In genomic region chr20:32509639-32510066, GRCh38 we compare ENCODE assay signal across 8 cellular contexts.
DNase-seq lines count a peak whose midpoint lies in the region; ATAC-seq and FAIRE-seq lines count a peak whose summit lies in the region.

No MANE protein-coding gene starts in this region.

- H3K4me3 ChIP-seq in small intestine (ENCODE audit: low read depth in 1 of 2, low read length in 2 of 2) = no peak overlapping the region

- H3K36me3 Mint-ChIP-seq in activated T-helper 17 cell treated with anti-CD3 and anti-CD28 coated beads, Interleukin-2, amount 50 U/mL, for 72 hours (ENCODE audit: low read depth) = peaks cover 52% of the 10 kb centered on the region
- peaks cover 0 to 51% (median 32%) of the 10 kb centered on the region in 3 donors for H3K36me3 Mint-ChIP-seq in naive thymus-derived CD8-positive, alpha-beta T cell

- H3K9me3 ChIP-seq in small intestine (ENCODE audit: control insufficient read depth, low read depth) = no peaks in the 10 kb centered on the region

- H3K36me3 ChIP-seq in small intestine (ENCODE audit: control insufficient read depth in 2 of 2, insufficient read depth in 2 of 2, low read length in 2 of 2) = no peaks in the 10 kb centered on the region

- H3K27ac Mint-ChIP-seq in activated T-helper 17 cell treated with anti-CD3 and anti-CD28 coated beads, Interleukin-2, amount 50 U/mL, for 72 hours = peak overlapping the region; percentile 85
- peak overlapping the region; percentile 94 to 98 (median 97) for H3K27ac Mint-ChIP-seq in naive thymus-derived CD8-positive, alpha-beta T cell

- peak overlapping the region; percentile 74 for H3K4me3 Mint-ChIP-seq in activated T-helper 17 cell treated with anti-CD3 and anti-CD28 coated beads, Interleukin-2, amount 50 U/mL, for 72 hours
- peak overlapping the region; percentile 77 to 94 (median 87) for H3K4me3 Mint-ChIP-seq in naive thymus-derived CD8-positive, alpha-beta T cell

- H3K27me3 ChIP-seq in small intestine (ENCODE audit: control insufficient read depth in 2 of 2, insufficient read depth in 2 of 2, low read length in 2 of 2) = no peaks in the 10 kb centered on the region

- H3K4me1 ChIP-seq in small intestine (ENCODE audit: control insufficient read depth in 2 of 2, insufficient read depth in 1 of 2, low read depth in 1 of 2, low read length in 1 of 2) = no peaks in the 10 kb centered on the region

- peaks cover 48% of the 10 kb centered on the region for H3K4me1 Mint-ChIP-seq in activated T-helper 17 cell treated with anti-CD3 and anti-CD28 coated beads, Interleukin-2, amount 50 U/mL, for 72 hours
- H3K4me1 Mint-ChIP-seq in naive thymus-derived CD8-positive, alpha-beta T cell = peaks cover 45 to 94% (median 86%) of the 10 kb centered on the region in 4 donors

- no peak overlapping the region for H3K27ac ChIP-seq in small intestine (ENCODE audit: low read depth in 1 of 2, low read length in 1 of 2)

- H3K27me3 Mint-ChIP-seq in activated T-helper 17 cell treated with anti-CD3 and anti-CD28 coated beads, Interleukin-2, amount 50 U/mL, for 72 hours = no peaks in the 10 kb centered on the region
- H3K27me3 Mint-ChIP-seq in naive thymus-derived CD8-positive, alpha-beta T cell = no peaks in the 10 kb centered on the region

- 63 to 79% (median 77%) methylated on average over 10 of the region's 10 CpGs for WGBS in small intestine, 3 donors

- H3K9me3 Mint-ChIP-seq in activated T-helper 17 cell treated with anti-CD3 and anti-CD28 coated beads, Interleukin-2, amount 50 U/mL, for 72 hours = no peaks in the 10 kb centered on the region
- H3K9me3 Mint-ChIP-seq in naive thymus-derived CD8-positive, alpha-beta T cell = no peaks in the 10 kb centered on the region

- FAIRE-seq in small intestine (lab: Jason Lieb, UNC) = no peak

- POLR2A ChIA-PET in naive thymus-derived CD8-positive, alpha-beta T cell (lab: Charles Lee) = interaction anchor here (0.6 to 24.1 kb wide), 15 partner anchors 11 to 319 kb away, joined by 3 to 883 read pairs (median 5); partner anchors contain the start of gene ASXL1

- peak; percentile 85 for DNase-seq in GF-D8 (lab: John Stamatoyannopoulos, UW)
- DNase-seq in NCI-H2196 (lab: John Stamatoyannopoulos, UW; ENCODE audit: unreplicated experiment) = peak; percentile 57
- DNase-seq in naive thymus-derived CD8-positive, alpha-beta T cell = peak; percentile 35 to 90 (median 80)
- DNase-seq in iPS-NIHi11 (ENCODE audit: low spot score) = no peak
- DNase-seq in AG08395 (ENCODE audit: low spot score) = no peak
- DNase-seq in small intestine = no peak
- DNase-seq in kidney tubule cell (ENCODE audit: low spot score) = no peak

- peak; percentile 81 for ATAC-seq in activated T-helper 17 cell treated with anti-CD3 and anti-CD28 coated beads, Interleukin-2, amount 50 U/mL, for 72 hours (replicated peaks)
- ATAC-seq in naive thymus-derived CD8-positive, alpha-beta T cell = peak; percentile 75 to 84

Comparison
In these comparisons a context has a peak if more than half of its experiments do, and no peak if none do; other contexts are left out.
1. DNase-seq: peak in GF-D8 (single experiment), NCI-H2196 (single experiment) and naive thymus-derived CD8-positive, alpha-beta T cell (10 of 10); none in iPS-NIHi11 (single experiment), AG08395 (single experiment), small intestine (single experiment) and kidney tubule cell (single experiment).